Comparison of ENCODE assay signal across 9 cellular contexts in genomic region chr15:68819451-68820204, GRCh38. TPM values are rescaled to one million over a fixed set of nuclear protein-coding genes. Genes with fewer than 3 reads are reported as not detected.
DNase-seq lines count a peak whose midpoint lies in the region; ATAC-seq, FAIRE-seq and TF ChIP-seq lines count a peak whose summit lies in the region.
"Had no signal": no experiment of that assay in that cellular context is flagged by ENCODE, and none has a peak within 500 bp of the region (broad histone marks: within the 10 kb centered on the region; RNA-seq: fewer than 3 reads in every experiment).

No MANE protein-coding gene starts in this region.

- no peak for TF ChIP-seq POLR2A in breast epithelium (IDR thresholded peaks at IDR 0.05)

- intact Hi-C loops in breast epithelium (cut with DNase I; ENCODE audit: low total_unique reads) = no loop called here

- DNase-seq in Daoy (ENCODE audit: low read depth) (peak; percentile 55), T-helper 2 cell (peak in 4 of 5 experiments; percentile 13 to 61 (median 28)), breast epithelium (ENCODE audit: low spot score in 2 of 2) (peak in 1 of 2 donors; percentile 48), inferior parietal cortex (ENCODE audit: extremely low spot score) (peak; percentile 66), small intestine (peak; percentile 52)

- H3K27me3 ChIP-seq in breast epithelium (no peaks in the 10 kb centered on the region), small intestine (ENCODE audit: control insufficient read depth in 2 of 2, insufficient read depth in 2 of 2, low read length in 2 of 2) (no peaks in the 10 kb centered on the region)

- peaks cover 0 to 20% of the 10 kb centered on the region in 2 donors for H3K4me1 ChIP-seq in breast epithelium
- H3K4me1 ChIP-seq in small intestine (ENCODE audit: control insufficient read depth in 2 of 2, insufficient read depth in 1 of 2, low read depth in 1 of 2, low read length in 1 of 2) = peaks cover 5 to 12% of the 10 kb centered on the region in 2 donors

- H3K9me3 Mint-ChIP-seq in IgD-negative memory B cell = no peaks in the 10 kb centered on the region

- no peak for TF ChIP-seq CTCF in breast epithelium (IDR thresholded peaks at IDR 0.05)

- peak overlapping the region; percentile 99 to 100 for H3K27ac ChIP-seq in breast epithelium
- H3K27ac ChIP-seq in small intestine (ENCODE audit: low read depth in 1 of 2, low read length in 1 of 2) = peak overlapping the region; percentile 91

- H3K9me3 ChIP-seq in breast epithelium (no peaks in the 10 kb centered on the region), small intestine (ENCODE audit: control insufficient read depth, low read depth) (no peaks in the 10 kb centered on the region)

- 0 to 1% (median 0%) methylated on average over 46 to 52 of the region's 52 CpGs for WGBS in small intestine, 3 donors

- peaks cover 1% of the 10 kb centered on the region for H3K27me3 Mint-ChIP-seq in IgD-negative memory B cell

- peak overlapping the region; percentile 95 to 100 (median 99) for H3K4me3 Mint-ChIP-seq in IgD-negative memory B cell

- H3K4me3 ChIP-seq in breast epithelium = peak overlapping the region; percentile 91 to 98 (median 97)
- H3K4me3 ChIP-seq in small intestine (ENCODE audit: low read depth in 1 of 2, low read length in 2 of 2) = peak overlapping the region; percentile 89 to 98

- ATAC-seq in GM19397 (IDR thresholded peaks at IDR 0.05; ENCODE audit: unreplicated experiment) = no peak
- ATAC-seq in HG02840 (IDR thresholded peaks at IDR 0.05; ENCODE audit: low FRiP score, unreplicated experiment) = no peak

- H3K27ac Mint-ChIP-seq in IgD-negative memory B cell = peak overlapping the region; percentile 98 to 100 (median 99)

- FAIRE-seq in small intestine (lab: Jason Lieb, UNC) = no peak
- FAIRE-seq: frontal cortex had no signal

- H3K36me3 ChIP-seq in breast epithelium (no peaks in the 10 kb centered on the region), small intestine (ENCODE audit: control insufficient read depth in 2 of 2, insufficient read depth in 2 of 2, low read length in 2 of 2) (no peaks in the 10 kb centered on the region)

- peaks cover 2% of the 10 kb centered on the region for H3K36me3 Mint-ChIP-seq in IgD-negative memory B cell

- peaks cover 28 to 40% (median 32%) of the 10 kb centered on the region in 3 donors for H3K4me1 Mint-ChIP-seq in IgD-negative memory B cell

RNA-seq across cellular contexts. Expression of gene ANP32A, which starts 1.1 kb away (rescaled TPM):
- 104 and 152 TPM in 2 replicates for total RNA-seq in Daoy (2014; rRNA removed; shearing (Covaris generic))
- polyA plus RNA-seq in IgD-negative memory B cell (110 TPM), small intestine (100 to 1,000 TPM in 1 of 3 donors, 10 to 100 TPM in 2; 56.2 to 147 (median 58.8) TPM)
- total RNA-seq in breast epithelium = 10 to 100 TPM; 57.0 to 63.4 (median 62.8) TPM
